Comparison of ENCODE assay signal across 13 cellular contexts in the genomic region with DNA sequence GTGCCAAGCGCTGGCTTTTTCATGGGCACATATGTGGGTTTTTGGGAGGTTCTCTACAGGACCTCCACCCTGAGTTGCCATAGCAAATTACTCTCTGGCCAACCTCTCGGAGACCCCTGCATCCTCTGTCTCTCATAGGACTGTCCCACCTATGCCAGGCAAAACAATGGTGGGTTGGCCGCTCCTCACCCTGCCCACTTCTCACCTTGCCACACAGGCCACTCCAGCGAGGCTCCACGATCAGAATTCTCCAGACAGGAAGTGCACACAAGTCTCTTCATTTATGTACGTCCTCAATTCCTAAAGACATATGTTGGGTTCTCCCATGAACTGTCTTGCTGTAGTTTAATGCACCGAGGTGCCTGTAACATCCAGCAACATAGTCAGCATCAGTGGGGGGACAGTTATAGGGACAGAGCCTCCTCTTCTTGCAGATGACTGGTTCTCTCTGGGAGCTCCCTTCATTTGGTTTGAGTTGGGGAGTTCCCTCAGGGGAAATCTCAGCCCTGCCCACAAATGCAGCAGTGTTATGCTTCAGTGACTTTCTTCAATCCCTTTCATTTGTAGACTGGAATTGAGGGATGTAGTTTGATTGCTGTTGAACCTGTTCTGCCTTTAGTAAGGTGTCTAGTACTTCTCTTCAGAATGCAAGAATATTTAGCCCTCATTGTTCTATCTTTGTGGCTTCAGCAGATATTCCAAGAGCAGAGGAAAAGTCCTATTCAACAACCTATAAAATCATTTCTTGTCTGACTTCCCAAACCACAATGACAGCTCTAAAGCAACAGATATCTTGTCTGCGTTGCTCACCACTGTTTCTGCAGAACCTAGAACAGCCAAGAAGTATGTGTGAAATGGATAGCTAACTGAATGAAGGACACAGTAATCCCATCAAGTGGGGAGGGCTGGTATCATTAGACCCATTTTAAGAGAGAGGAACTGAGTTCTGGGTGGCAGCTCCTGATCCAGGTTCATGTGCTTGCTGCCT. TPM values are rescaled to one million over a fixed set of nuclear protein-coding genes. Genes with fewer than 3 reads are reported as not detected.
DNase-seq lines count a peak whose midpoint lies in the region; ATAC-seq, FAIRE-seq and TF ChIP-seq lines count a peak whose summit lies in the region.
"Had no signal": no experiment of that assay in that cellular context is flagged by ENCODE, and none has a peak within 500 bp of the region (broad histone marks: within the 10 kb centered on the region; RNA-seq: fewer than 3 reads in every experiment).

No MANE protein-coding gene starts in this region.

- in situ Hi-C loops in GM12878 (cut with MboI) = no loop called here

- no peak overlapping the region for H3K4me3 ChIP-seq in GM12878

- no peaks in the 10 kb centered on the region for H3K9me3 ChIP-seq in GM12878 (replicated peaks; ENCODE audit: control insufficient read depth, insufficient read depth, low read length)

- RAD21 ChIA-PET in GM12878 (lab: Charles Lee; ENCODE audit: unreplicated experiment) = interaction anchor here (1.0 to 1.4 kb wide), 4 partner anchors 23 to 221 kb away, joined by 3 to 4 read pairs (median 3); partner anchors contain the start of genes ISCA2 and NPC2

- no TSS peak for BruUV-seq in GM12878 (replicated peaks; lab: Mats Ljungman, UMichigan)

- H2AFZ ChIP-seq in GM12878 (ENCODE audit: control insufficient read depth, low read depth, low read length) = no peak overlapping the region; the same call in 1 of the 2 replicates

- H3K27me3 ChIP-seq in GM12878 (replicated peaks in 1 of 2; ENCODE audit: control insufficient read depth in 2 of 2, insufficient read depth in 2 of 2, low read length in 1 of 2) = peaks cover 0 to 1% of the 10 kb centered on the region in 2 experiments; a peak in 2 of 4 replicates

- WGBS in GM12878 (ENCODE audit: insufficient coverage, insufficient replicate concordance, low lambda C conversion rate, missing lambda C conversion rate) = 28% methylated on average over 8 of the region's 8 CpGs

- DNase-seq in EL = peak; percentile 37
- DNase-seq in GM12878 (ENCODE audit: low read depth, low spot score) = peak; percentile 40
- no peak for DNase-seq in neural crest cell (ENCODE audit: low read depth, low spot score)
- no peak for DNase-seq in AG08395 (ENCODE audit: low spot score)
- no peak for DNase-seq in nucleus accumbens (lab: John Stamatoyannopoulos, UW)
- DNase-seq in GOT3 (lab: John Stamatoyannopoulos, UW) = no peak
- DNase-seq: activated naive CD4-positive, alpha-beta T cell; H7; NK-92 treated with Interleukin-12 subunit alpha and Interleukin-12 subunit beta, amount 100 ng/mL, for 24 hours; stimulated activated CD4-positive, alpha-beta T cell treated with anti-CD3 and anti-CD28 coated beads, Interleukin-4, amount 100 ng/mL, for 24 hours had no signal

- H3K4me1 Mint-ChIP-seq in IgD-negative memory B cell = peaks cover 30 to 41% (median 39%) of the 10 kb centered on the region in 3 donors
- H3K4me1 Mint-ChIP-seq in neural crest cell = peaks cover 16% of the 10 kb centered on the region

- peak; percentile 59 for ATAC-seq in GM12878
- no peak for ATAC-seq in GM18861 (IDR thresholded peaks at IDR 0.05; ENCODE audit: unreplicated experiment)

- CTCF ChIA-PET in GM12878 (lab: Yijun Ruan, JAX) = interaction anchor here (0.5 to 1.5 kb wide), 6 partner anchors 11 to 389 kb away, joined by 3 to 8 read pairs (median 4); no protein-coding TSS in a partner anchor

- TF ChIP-seq EP300 in GM12878 (IDR thresholded peaks at IDR 0.05; ENCODE audit: borderline replicate concordance in 1 of 2, control insufficient read depth in 1 of 2, low read depth in 2 of 2, low read length in 2 of 2) = no peak

- peaks cover 25% of the 10 kb centered on the region for H3K4me1 ChIP-seq in GM12878 (ENCODE audit: control insufficient read depth, insufficient read depth, low read length)

- POLR2A ChIA-PET in GM12878 (lab: Charles Lee) = no interaction called here

- peak overlapping the region in 2 of 3 donors; percentile 49 to 88 for H3K27ac Mint-ChIP-seq in IgD-negative memory B cell
- no peak overlapping the region for H3K27ac Mint-ChIP-seq in neural crest cell (ENCODE audit: unreplicated experiment)

- intact Hi-C loops in GM12878 (cut with micrococcal nuclease; ENCODE audit: unreplicated experiment) = loop anchor here (5.0 kb wide), 1 partner anchor 32 kb away; no protein-coding TSS in a partner anchor

- H3K27ac ChIP-seq in GM12878 (ENCODE audit: control insufficient read depth, insufficient read depth) = no peak overlapping the region
- H3K27ac ChIP-seq: VCaP had no signal

- no peak overlapping the region for H3K9ac ChIP-seq in GM12878 (ENCODE audit: control insufficient read depth, insufficient read depth, low read length)

- H3K79me2 ChIP-seq in GM12878 (ENCODE audit: control insufficient read depth, insufficient read depth, low read length) = no peaks in the 10 kb centered on the region

- H4K20me1 ChIP-seq in GM12878 (ENCODE audit: control insufficient read depth, insufficient read depth) = no peaks in the 10 kb centered on the region

- no peaks in the 10 kb centered on the region for H3K36me3 Mint-ChIP-seq in IgD-negative memory B cell
- no peaks in the 10 kb centered on the region for H3K36me3 Mint-ChIP-seq in neural crest cell (ENCODE audit: low read depth)

- peak; percentile 61 for FAIRE-seq in GM12878 (lab: Jason Lieb, UNC)

- H3K27me3 Mint-ChIP-seq in IgD-negative memory B cell = peaks cover 9% of the 10 kb centered on the region
- H3K27me3 Mint-ChIP-seq in neural crest cell (ENCODE audit: low read depth) = peaks cover 55% of the 10 kb centered on the region

- no peaks in the 10 kb centered on the region for H3K36me3 ChIP-seq in GM12878 (ENCODE audit: control insufficient read depth in 2 of 2, insufficient read depth in 2 of 2, low read length in 1 of 2)

- SMC1A ChIA-PET in GM12878 (lab: Charles Lee; ENCODE audit: uncharacterized antibody, unreplicated experiment) = no interaction called here

- no peaks in the 10 kb centered on the region for H3K9me3 Mint-ChIP-seq in IgD-negative memory B cell
- no peaks in the 10 kb centered on the region for H3K9me3 Mint-ChIP-seq in neural crest cell

- no peak for TF ChIP-seq POLR2A in GM12878 (IDR thresholded peaks at IDR 0.05; ENCODE audit: low read depth, low read length)

- H3K4me3 Mint-ChIP-seq in IgD-negative memory B cell (peak overlapping the region; percentile 33 to 90 (median 52)), neural crest cell (peak overlapping the region; percentile 25)

- peak overlapping the region; percentile 26 for H3K4me2 ChIP-seq in GM12878 (ENCODE audit: control insufficient read depth, insufficient read depth)

- no peak for TF ChIP-seq RAD21 in GM12878 (IDR thresholded peaks at IDR 0.05; ENCODE audit: insufficient read depth, low read depth, low read length)

- TF ChIP-seq CTCF in GM12878 (IDR thresholded peaks at IDR 0.05 in 2 of 3, conservative IDR thresholded peaks at IDR 0.05 in 1 of 3; ENCODE audit: control insufficient read depth in 2 of 3, extremely low read depth in 1 of 3, insufficient read depth in 1 of 3, low read depth in 3 of 3, low read length in 3 of 3) = no peak
- no peak for TF ChIP-seq CTCF in neural crest cell (conservative IDR thresholded peaks at IDR 0.05)

TF ChIP-seq in GM12878, 131 proteins besides CTCF, POLR2A, EP300 and RAD21 (continues in another document):
- TF ChIP-seq ZNF384 (IDR thresholded peaks at IDR 0.05; ENCODE audit: borderline replicate concordance, low read depth, low read length) = no peak
- no peak for TF ChIP-seq BACH1 (IDR thresholded peaks at IDR 0.05; ENCODE audit: borderline replicate concordance)
- TF ChIP-seq RBBP5 (conservative IDR thresholded peaks at IDR 0.05) = no peak
- TF ChIP-seq SPI1 (IDR thresholded peaks at IDR 0.05; ENCODE audit: borderline replicate concordance, insufficient read depth, low read depth, low read length) = 0 out of 2 replicates have a peak, but pooled peaks have one; percentile 20
- TF ChIP-seq PAX5 (IDR thresholded peaks at IDR 0.05; ENCODE audit: borderline replicate concordance, low read depth, low read length) = peak; percentile 76; the same call in 1 of the 2 replicates
- TF ChIP-seq NKRF (conservative IDR thresholded peaks at IDR 0.05) = no peak
- peak; percentile 84; the same call in 1 of the 2 replicates for TF ChIP-seq PAX8 (IDR thresholded peaks at IDR 0.05)
- TF ChIP-seq KDM1A (IDR thresholded peaks at IDR 0.05; ENCODE audit: borderline replicate concordance) = no peak

RNA-seq across cellular contexts. Expression of gene LTBP2, which starts 2.8 kb away (rescaled TPM):
- polyA plus RNA-seq in IgD-negative memory B cell (0.03 TPM), GM12878 (2011; rRNA removed) (0.05 and 0.10 TPM in 2 replicates), GM12878 (2014; fragmentation: Illumina TruSeq; extraction: Trizol) (0.03 TPM in 1 of 2 replicates, not detected in the other), GM12878 (2014; fragmentation: Nextera tagmentation; extraction: Ambion mirVana) (under 1 TPM; 0.05 to 0.07 TPM), GM12878 (2014; rRNA removed) (0.05 and 0.20 TPM in 2 replicates), GM12878 (2016; fragmentation: Nextera tagmentation; extraction: Ambion mirVana) (under 1 TPM; 0.08 to 0.23 TPM)
- total RNA-seq in GM12878 (2013; cell fraction: nucleolus; rRNA removed) = 0.86 and 0.95 TPM in 2 replicates
- total RNA-seq in GM12878 (2014; rRNA removed) (0.06 and 0.16 TPM in 2 replicates), GM12878 (2014; rRNA removed; fragmentation: Illumina TruSeq; extraction: Trizol) (under 0.01 TPM in 1 of 2 replicates, not detected in the other), GM12878 (2021) (0.10 and 0.16 TPM in 2 replicates), neural crest cell (0.93 and 1.3 TPM in 2 replicates)
- polyA plus RNA-seq in GM12878 (2011; ENCODE audit: low read depth) = 0.04 TPM
- 0.06 and 0.08 TPM in 2 replicates for polyA plus RNA-seq in GM12878 (2011; cell fraction: cytosol; rRNA removed)
- 0.38 and 0.78 TPM in 2 replicates for polyA plus RNA-seq in GM12878 (2011; cell fraction: nucleus; rRNA removed)
- 0.06 and 0.15 TPM in 2 replicates for polyA plus RNA-seq in GM12878 (2012)
- under 0.01 and 0.26 TPM in 2 replicates for polyA minus RNA-seq in GM12878 (2011; rRNA and poly(A)+ RNA removed)
- polyA minus RNA-seq in GM12878 (2011; cell fraction: cytosol; rRNA and poly(A)+ RNA removed) = not detected in 2 replicates
- 0.19 and 0.36 TPM in 2 replicates for polyA minus RNA-seq in GM12878 (2011; cell fraction: nucleus; rRNA and poly(A)+ RNA removed)

Comparison
In these comparisons a context has a peak if more than half of its experiments do, and no peak if none do; other contexts are left out.
1. DNase-seq: peak in EL (single experiment) and GM12878 (single experiment); none in neural crest cell (single experiment), AG08395 (single experiment), nucleus accumbens (0 of 56) and GOT3 (single experiment).